9 cellular contexts compared by ENCODE assay signal in genomic region chr5:140131967-140132409, GRCh38. TPM values are rescaled to one million over a fixed set of nuclear protein-coding genes. Genes with fewer than 3 reads are reported as not detected.
DNase-seq lines count a peak whose midpoint lies in the region; ATAC-seq, FAIRE-seq and TF ChIP-seq lines count a peak whose summit lies in the region.
"Had no signal": no experiment of that assay in that cellular context is flagged by ENCODE, and none has a peak within 500 bp of the region (broad histone marks: within the 10 kb centered on the region; RNA-seq: fewer than 3 reads in every experiment).

No MANE protein-coding gene starts in this region.

- dilution Hi-C loops in endothelial cell of umbilical vein (cut with MboI; ENCODE audit: extremely low pct_ligation_motif_present, low sequenced_read_pairs) = no loop called here

- no peaks in the 10 kb centered on the region for H3K9me1 ChIP-seq in endothelial cell of umbilical vein (replicated peaks; ENCODE audit: control insufficient read depth, extremely low read depth, insufficient read depth, low read length)

- H3K79me2 ChIP-seq in OCI-LY7 (ENCODE audit: insufficient read depth, low read depth, low read length) = no peaks in the 10 kb centered on the region
- no peaks in the 10 kb centered on the region for H3K79me2 ChIP-seq in endothelial cell of umbilical vein (ENCODE audit: control insufficient read depth, insufficient read depth, low read length)

- intact Hi-C loops in activated CD4-positive, alpha-beta memory T cell treated with anti-CD3 and anti-CD28 coated beads for 36 hours (cut with micrococcal nuclease) = loop anchor here (2.0 kb wide), 1 partner anchor 15 kb away; no protein-coding TSS in a partner anchor
- intact Hi-C loops in OCI-LY7 (cut with micrococcal nuclease; ENCODE audit: unreplicated experiment) = no loop called here
- intact Hi-C loops in endothelial cell of umbilical vein (cut with micrococcal nuclease) = no loop called here

- peak; percentile 38 for DNase-seq in activated CD4-positive, alpha-beta memory T cell treated with anti-CD3 and anti-CD28 coated beads for 36 hours
- no peak for DNase-seq in activated CD4-positive, alpha-beta memory T cell treated with anti-CD3 and anti-CD28 coated beads, Interleukin-2, amount 10 ng/mL, durations not matched to agents 7 days and 5 days
- peak; percentile 11 for DNase-seq in OCI-LY7 (ENCODE audit: low spot score)
- peak; percentile 71 for DNase-seq in endothelial cell of umbilical vein (ENCODE audit: low read depth, low spot score)
- no peak for DNase-seq in stimulated activated naive B cell treated with anti-CD40 and anti-IgM and Interleukin-4, amounts not matched to agents 10 μg/mL and 1 μg/mL and 100 μg/mL, for 72 hours
- DNase-seq in cerebellar nuclear complex (lab: John Stamatoyannopoulos, UW) = no peak

- H3K4me3 ChIP-seq in OCI-LY7 (ENCODE audit: low read depth, low read length, poor library complexity, severe bottlenecking) (no peak overlapping the region), endothelial cell of umbilical vein (replicated peaks in 1 of 3; ENCODE audit: insufficient read depth in 1 of 3, low read depth in 1 of 3, low read length in 3 of 3) (no peak overlapping the region)

- peaks cover 8% of the 10 kb centered on the region for H3K4me1 ChIP-seq in OCI-LY7 (ENCODE audit: insufficient read depth, low read length, poor library complexity, severe bottlenecking)
- H3K4me1 ChIP-seq in endothelial cell of umbilical vein (ENCODE audit: control insufficient read depth, extremely low read depth, insufficient read depth, low read length) = peaks cover 14% of the 10 kb centered on the region

- H3K9me3 Mint-ChIP-seq in activated CD4-positive, alpha-beta memory T cell treated with anti-CD3 and anti-CD28 coated beads for 36 hours = no peaks in the 10 kb centered on the region
- H3K9me3 Mint-ChIP-seq in activated CD4-positive, alpha-beta memory T cell treated with anti-CD3 and anti-CD28 coated beads, Interleukin-2, amount 10 ng/mL, durations not matched to agents 7 days and 5 days = no peaks in the 10 kb centered on the region
- no peaks in the 10 kb centered on the region for H3K9me3 Mint-ChIP-seq in stimulated activated naive B cell treated with anti-CD40 and anti-IgM and Interleukin-4, amounts not matched to agents 10 μg/mL and 1 μg/mL and 100 μg/mL, for 72 hours
- H3K9me3 Mint-ChIP-seq: mesothelial cell of epicardium had no signal

- no peak for TF ChIP-seq POLR2A in endothelial cell of umbilical vein (IDR thresholded peaks at IDR 0.05; ENCODE audit: low read depth, low read length)

- no peak overlapping the region for H2AFZ ChIP-seq in OCI-LY7 (ENCODE audit: low read length)
- peak overlapping the region; percentile 44 for H2AFZ ChIP-seq in endothelial cell of umbilical vein (ENCODE audit: low read depth, low read length)

- H3K36me3 ChIP-seq in OCI-LY7 (ENCODE audit: insufficient read depth, low read length) = no peaks in the 10 kb centered on the region
- no peaks in the 10 kb centered on the region for H3K36me3 ChIP-seq in endothelial cell of umbilical vein (ENCODE audit: control insufficient read depth in 2 of 2, extremely low read depth in 1 of 2, insufficient read depth in 2 of 2, low read length in 2 of 2)

- no peaks in the 10 kb centered on the region for H3K9me2 ChIP-seq in OCI-LY7 (ENCODE audit: insufficient read depth, low read length)

- no peak overlapping the region for H3K9ac ChIP-seq in endothelial cell of umbilical vein (replicated peaks; ENCODE audit: extremely low read depth, insufficient read depth, low read length)

- H3K4me3 Mint-ChIP-seq in activated CD4-positive, alpha-beta memory T cell treated with anti-CD3 and anti-CD28 coated beads for 36 hours = no peak overlapping the region
- no peak overlapping the region for H3K4me3 Mint-ChIP-seq in activated CD4-positive, alpha-beta memory T cell treated with anti-CD3 and anti-CD28 coated beads, Interleukin-2, amount 10 ng/mL, durations not matched to agents 7 days and 5 days
- no peak overlapping the region for H3K4me3 Mint-ChIP-seq in stimulated activated naive B cell treated with anti-CD40 and anti-IgM and Interleukin-4, amounts not matched to agents 10 μg/mL and 1 μg/mL and 100 μg/mL, for 72 hours
- H3K4me3 Mint-ChIP-seq: mesothelial cell of epicardium had no signal

- no peaks in the 10 kb centered on the region for H3K27me3 ChIP-seq in endothelial cell of umbilical vein (ENCODE audit: control insufficient read depth in 2 of 2, insufficient read depth in 2 of 2, low read length in 2 of 2)

- no peaks in the 10 kb centered on the region for H4K20me1 ChIP-seq in OCI-LY7 (ENCODE audit: insufficient read depth, low read length)
- no peaks in the 10 kb centered on the region for H4K20me1 ChIP-seq in endothelial cell of umbilical vein (replicated peaks; ENCODE audit: control insufficient read depth, extremely low read depth, insufficient read depth, low read length)

- no peaks in the 10 kb centered on the region for H3K9me3 ChIP-seq in OCI-LY7 (ENCODE audit: low read length)
- no peaks in the 10 kb centered on the region for H3K9me3 ChIP-seq in endothelial cell of umbilical vein (replicated peaks; ENCODE audit: control insufficient read depth, insufficient read depth, low read length)

- no peaks in the 10 kb centered on the region for H3K27me3 Mint-ChIP-seq in activated CD4-positive, alpha-beta memory T cell treated with anti-CD3 and anti-CD28 coated beads for 36 hours
- no peaks in the 10 kb centered on the region for H3K27me3 Mint-ChIP-seq in activated CD4-positive, alpha-beta memory T cell treated with anti-CD3 and anti-CD28 coated beads, Interleukin-2, amount 10 ng/mL, durations not matched to agents 7 days and 5 days
- H3K27me3 Mint-ChIP-seq in stimulated activated naive B cell treated with anti-CD40 and anti-IgM and Interleukin-4, amounts not matched to agents 10 μg/mL and 1 μg/mL and 100 μg/mL, for 72 hours = no peaks in the 10 kb centered on the region

- TF ChIP-seq CTCF in OCI-LY7 (conservative IDR thresholded peaks at IDR 0.05; ENCODE audit: low read length) = no peak
- TF ChIP-seq CTCF in endothelial cell of umbilical vein (IDR thresholded peaks at IDR 0.05; ENCODE audit: extremely low read depth in 1 of 2, insufficient read depth in 1 of 2, low read depth in 1 of 2, low read length in 2 of 2) = no peak

- BruUV-seq in OCI-LY7 (replicated peaks; lab: Mats Ljungman, UMichigan) = no TSS peak
- no TSS peak for BruUV-seq in endothelial cell of umbilical vein (replicated peaks; lab: Mats Ljungman, UMichigan)

- CTCF ChIA-PET in activated CD4-positive, alpha-beta memory T cell treated with anti-CD3 and anti-CD28 coated beads for 36 hours (lab: Charles Lee) = interaction anchor here (1.4 to 7.1 kb wide), 4 partner anchors 11 to 59 kb away, joined by 3 to 66 read pairs (median 9); no protein-coding TSS in a partner anchor
- CTCF ChIA-PET in activated CD4-positive, alpha-beta memory T cell treated with anti-CD3 and anti-CD28 coated beads, Interleukin-2, amount 10 ng/mL, durations not matched to agents 7 days and 5 days (lab: Charles Lee) = interaction anchor here (0.7 to 7.7 kb wide), 2 partner anchors 9 to 13 kb away, joined by 3 to 59 read pairs; no protein-coding TSS in a partner anchor
- CTCF ChIA-PET in OCI-LY7 (lab: Charles Lee; ENCODE audit: unreplicated experiment) = no interaction called here
- CTCF ChIA-PET in endothelial cell of umbilical vein (lab: Charles Lee) = interaction anchor here (0.8 to 4.3 kb wide), 9 partner anchors 9 to 345 kb away, joined by 3 to 26 read pairs (median 9); partner anchors contain the start of gene PURA

- H3K4me2 ChIP-seq in OCI-LY7 (ENCODE audit: low read length) (no peak overlapping the region), endothelial cell of umbilical vein (ENCODE audit: insufficient read depth, low read length) (peak overlapping the region; percentile 24)

- no peak overlapping the region for H3K27ac Mint-ChIP-seq in activated CD4-positive, alpha-beta memory T cell treated with anti-CD3 and anti-CD28 coated beads for 36 hours
- H3K27ac Mint-ChIP-seq in activated CD4-positive, alpha-beta memory T cell treated with anti-CD3 and anti-CD28 coated beads, Interleukin-2, amount 10 ng/mL, durations not matched to agents 7 days and 5 days = no peak overlapping the region
- peak overlapping the region; percentile 52 for H3K27ac Mint-ChIP-seq in stimulated activated naive B cell treated with anti-CD40 and anti-IgM and Interleukin-4, amounts not matched to agents 10 μg/mL and 1 μg/mL and 100 μg/mL, for 72 hours
- H3K27ac Mint-ChIP-seq: mesothelial cell of epicardium had no signal

- FAIRE-seq in endothelial cell of umbilical vein (lab: Jason Lieb, UNC) = peak; percentile 93

- peak; percentile 90 to 95 for ATAC-seq in stimulated activated naive B cell treated with anti-CD40 and anti-IgM and Interleukin-4, amounts not matched to agents 10 μg/mL and 1 μg/mL and 100 μg/mL, for 72 hours (replicated peaks)
- ATAC-seq in GM19351 (IDR thresholded peaks at IDR 0.05; ENCODE audit: unreplicated experiment) (no peak), GM21367 (IDR thresholded peaks at IDR 0.05; ENCODE audit: unreplicated experiment) (no peak)

- peaks cover 35% of the 10 kb centered on the region for H3K4me1 Mint-ChIP-seq in activated CD4-positive, alpha-beta memory T cell treated with anti-CD3 and anti-CD28 coated beads for 36 hours (ENCODE audit: low read depth)
- peaks cover 22% of the 10 kb centered on the region for H3K4me1 Mint-ChIP-seq in activated CD4-positive, alpha-beta memory T cell treated with anti-CD3 and anti-CD28 coated beads, Interleukin-2, amount 10 ng/mL, durations not matched to agents 7 days and 5 days
- H3K4me1 Mint-ChIP-seq in stimulated activated naive B cell treated with anti-CD40 and anti-IgM and Interleukin-4, amounts not matched to agents 10 μg/mL and 1 μg/mL and 100 μg/mL, for 72 hours = peaks cover 27 to 31% of the 10 kb centered on the region in 2 donors

- POLR2A ChIA-PET in activated CD4-positive, alpha-beta memory T cell treated with anti-CD3 and anti-CD28 coated beads for 36 hours (lab: Charles Lee) = interaction anchor here (0.7 to 1.1 kb wide), 3 partner anchors 11 to 14 kb away, joined by 3 read pairs; no protein-coding TSS in a partner anchor
- POLR2A ChIA-PET in activated CD4-positive, alpha-beta memory T cell treated with anti-CD3 and anti-CD28 coated beads, Interleukin-2, amount 10 ng/mL, durations not matched to agents 7 days and 5 days (lab: Charles Lee) = interaction anchor here (0.7 to 1.6 kb wide), 4 partner anchors 9 to 24 kb away, joined by 3 to 4 read pairs (median 4); partner anchors contain the start of gene PURA
- POLR2A ChIA-PET in OCI-LY7 (lab: Charles Lee) = interaction anchor here (1.6 kb wide), 1 partner anchor 8 kb away, joined by 3 read pairs; no protein-coding TSS in a partner anchor
- POLR2A ChIA-PET in endothelial cell of umbilical vein (lab: Charles Lee) = no interaction called here

- no peak overlapping the region for H3K27ac ChIP-seq in OCI-LY7 (ENCODE audit: low read depth, low read length, poor library complexity, severe bottlenecking)
- no peak overlapping the region for H3K27ac ChIP-seq in endothelial cell of umbilical vein (ENCODE audit: insufficient read depth, low read depth, low read length)

- H3K36me3 Mint-ChIP-seq in activated CD4-positive, alpha-beta memory T cell treated with anti-CD3 and anti-CD28 coated beads for 36 hours = no peaks in the 10 kb centered on the region
- no peaks in the 10 kb centered on the region for H3K36me3 Mint-ChIP-seq in activated CD4-positive, alpha-beta memory T cell treated with anti-CD3 and anti-CD28 coated beads, Interleukin-2, amount 10 ng/mL, durations not matched to agents 7 days and 5 days (ENCODE audit: low read depth)
- H3K36me3 Mint-ChIP-seq in stimulated activated naive B cell treated with anti-CD40 and anti-IgM and Interleukin-4, amounts not matched to agents 10 μg/mL and 1 μg/mL and 100 μg/mL, for 72 hours = no peaks in the 10 kb centered on the region
- H3K36me3 Mint-ChIP-seq: mesothelial cell of epicardium had no signal

RNA-seq across cellular contexts. Expression of gene IGIP, which starts 6.3 kb away (rescaled TPM):
- total RNA-seq in activated CD4-positive, alpha-beta memory T cell treated with anti-CD3 and anti-CD28 coated beads for 36 hours = 1 to 10 TPM; 2.2 to 2.3 TPM
- 1 to 10 TPM; 4.8 to 4.9 TPM for total RNA-seq in activated CD4-positive, alpha-beta memory T cell treated with anti-CD3 and anti-CD28 coated beads, Interleukin-2, amount 10 ng/mL, durations not matched to agents 7 days and 5 days
- total RNA-seq in OCI-LY7 (2014; rRNA removed; shearing (Covaris generic)) = 3.0 and 3.3 TPM in 2 replicates
- 4.9 and 5.5 TPM in 2 replicates for total RNA-seq in OCI-LY7 (2022)
- 2.4 and 3.3 TPM in 2 replicates for total RNA-seq in endothelial cell of umbilical vein
- polyA plus RNA-seq in endothelial cell of umbilical vein = 0.62 and 0.86 TPM in 2 replicates
- 0.56 and 0.63 TPM in 2 replicates for polyA plus RNA-seq in endothelial cell of umbilical vein (2011; cell fraction: cytosol; rRNA removed)
- polyA plus RNA-seq in endothelial cell of umbilical vein (2011; cell fraction: nucleus; rRNA removed) = 2.4 and 3.3 TPM in 2 replicates
- 1.5 and 1.6 TPM in 2 replicates for polyA plus RNA-seq in endothelial cell of umbilical vein (2012)
- polyA minus RNA-seq in endothelial cell of umbilical vein = 2.3 and 2.6 TPM in 2 replicates
- polyA minus RNA-seq in endothelial cell of umbilical vein (2011; cell fraction: cytosol; rRNA and poly(A)+ RNA removed) = 0.31 TPM
- polyA minus RNA-seq in endothelial cell of umbilical vein (2011; cell fraction: nucleus; rRNA and poly(A)+ RNA removed) = 3.5 and 4.8 TPM in 2 replicates

RNA-seq across cellular contexts. Expression of gene PURA, which starts 18.1 kb away (rescaled TPM):
- total RNA-seq in activated CD4-positive, alpha-beta memory T cell treated with anti-CD3 and anti-CD28 coated beads for 36 hours = 10 to 100 TPM; 12.0 to 12.3 TPM
- 10 to 100 TPM; 14.7 to 15.1 TPM for total RNA-seq in activated CD4-positive, alpha-beta memory T cell treated with anti-CD3 and anti-CD28 coated beads, Interleukin-2, amount 10 ng/mL, durations not matched to agents 7 days and 5 days
- 19.3 and 19.7 TPM in 2 replicates for total RNA-seq in OCI-LY7 (2014; rRNA removed; shearing (Covaris generic))
- total RNA-seq in OCI-LY7 (2022) (19.0 and 20.7 TPM in 2 replicates), endothelial cell of umbilical vein (8.1 and 8.2 TPM in 2 replicates)
- polyA plus RNA-seq in endothelial cell of umbilical vein = 1.1 and 1.3 TPM in 2 replicates
- 1.2 TPM in 2 replicates for polyA plus RNA-seq in endothelial cell of umbilical vein (2011; cell fraction: cytosol; rRNA removed)
- 1.8 and 2.4 TPM in 2 replicates for polyA plus RNA-seq in endothelial cell of umbilical vein (2011; cell fraction: nucleus; rRNA removed)
- 2.8 and 3.3 TPM in 2 replicates for polyA plus RNA-seq in endothelial cell of umbilical vein (2012)
- 3.3 and 4.3 TPM in 2 replicates for polyA minus RNA-seq in endothelial cell of umbilical vein
- 6.6 TPM for polyA minus RNA-seq in endothelial cell of umbilical vein (2011; cell fraction: cytosol; rRNA and poly(A)+ RNA removed)
- 7.5 and 7.9 TPM in 2 replicates for polyA minus RNA-seq in endothelial cell of umbilical vein (2011; cell fraction: nucleus; rRNA and poly(A)+ RNA removed)

RNA-seq across cellular contexts. Expression of gene CYSTM1, which starts 43.0 kb away (rescaled TPM):
- 10 to 100 TPM; 25.2 to 26.5 TPM for total RNA-seq in activated CD4-positive, alpha-beta memory T cell treated with anti-CD3 and anti-CD28 coated beads for 36 hours
- 10 to 100 TPM; 20.1 to 22.3 TPM for total RNA-seq in activated CD4-positive, alpha-beta memory T cell treated with anti-CD3 and anti-CD28 coated beads, Interleukin-2, amount 10 ng/mL, durations not matched to agents 7 days and 5 days
- 11.4 and 36.7 TPM in 2 replicates for total RNA-seq in OCI-LY7 (2014; rRNA removed; shearing (Covaris generic))
- 21.4 and 23.8 TPM in 2 replicates for total RNA-seq in OCI-LY7 (2022)
- 28.9 and 36.0 TPM in 2 replicates for total RNA-seq in endothelial cell of umbilical vein
- 41.5 and 50.4 TPM in 2 replicates for polyA plus RNA-seq in endothelial cell of umbilical vein
- polyA plus RNA-seq in endothelial cell of umbilical vein (2011; cell fraction: cytosol; rRNA removed) = 26.3 and 29.5 TPM in 2 replicates
- 6.8 and 12.5 TPM in 2 replicates for polyA plus RNA-seq in endothelial cell of umbilical vein (2011; cell fraction: nucleus; rRNA removed)
- 22.8 and 28.5 TPM in 2 replicates for polyA plus RNA-seq in endothelial cell of umbilical vein (2012)
- polyA minus RNA-seq in endothelial cell of umbilical vein = 22.2 and 29.3 TPM in 2 replicates
- polyA minus RNA-seq in endothelial cell of umbilical vein (2011; cell fraction: cytosol; rRNA and poly(A)+ RNA removed) = 64.1 TPM
- polyA minus RNA-seq in endothelial cell of umbilical vein (2011; cell fraction: nucleus; rRNA and poly(A)+ RNA removed) = 5.0 and 6.4 TPM in 2 replicates

Comparison
In these comparisons a context has a peak if more than half of its experiments do, and no peak if none do; other contexts are left out.
1. DNase-seq: peak in activated CD4-positive, alpha-beta memory T cell treated with anti-CD3 and anti-CD28 coated beads for 36 hours (single experiment), OCI-LY7 (single experiment) and endothelial cell of umbilical vein (single experiment); none in activated CD4-positive, alpha-beta memory T cell treated with anti-CD3 and anti-CD28 coated beads, Interleukin-2, amount 10 ng/mL, durations not matched to agents 7 days and 5 days (single experiment), stimulated activated naive B cell treated with anti-CD40 and anti-IgM and Interleukin-4, amounts not matched to agents 10 μg/mL and 1 μg/mL and 100 μg/mL, for 72 hours (single experiment) and cerebellar nuclear complex (0 of 2).
2. ATAC-seq: peak in stimulated activated naive B cell treated with anti-CD40 and anti-IgM and Interleukin-4, amounts not matched to agents 10 μg/mL and 1 μg/mL and 100 μg/mL, for 72 hours (2 of 2); none in GM19351 (single experiment) and GM21367 (single experiment).